ENCODE assay signal across 7 cellular contexts in the genomic region with DNA sequence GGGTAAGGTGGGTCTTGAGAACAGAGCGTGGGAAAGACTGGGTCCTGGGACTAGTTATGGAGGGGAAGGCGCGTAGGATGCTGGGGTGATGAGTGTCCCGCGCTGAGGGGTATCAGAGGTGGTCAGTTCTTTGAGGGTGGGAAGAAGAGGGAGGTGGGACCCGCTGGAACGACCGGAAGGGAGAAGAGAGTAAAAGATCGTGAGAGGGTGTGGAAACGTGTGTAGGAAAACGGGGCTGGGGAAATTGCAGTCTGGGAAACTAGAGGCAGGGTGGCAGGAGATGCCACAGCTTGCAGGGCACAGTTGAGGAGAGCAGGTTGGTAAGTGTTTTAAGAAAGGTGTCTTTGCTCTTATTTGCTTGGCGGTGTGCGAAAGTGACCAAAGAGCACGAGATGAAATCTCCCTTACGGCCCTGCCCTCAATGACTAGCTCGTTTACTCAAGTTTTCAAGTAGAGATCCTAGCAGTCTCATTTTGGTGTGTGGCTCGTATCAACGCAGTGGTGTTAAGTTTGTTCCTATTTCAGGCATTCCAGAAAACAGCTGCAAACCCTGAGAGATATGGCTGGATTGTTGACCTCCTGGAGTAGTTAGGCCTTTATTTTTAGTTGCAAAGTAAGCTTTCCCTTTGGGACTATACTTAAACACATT. TPM values are rescaled to one million over a fixed set of nuclear protein-coding genes. Genes with fewer than 3 reads are reported as not detected.
DNase-seq lines count a peak whose midpoint lies in the region; ATAC-seq and TF ChIP-seq lines count a peak whose summit lies in the region.

No MANE protein-coding gene starts in this region.

- H2BK5ac ChIP-seq in IMR-90 (ENCODE audit: low read depth, low read length, poor library complexity, severe bottlenecking): peak overlapping the region; percentile 79

- H3K4me2 ChIP-seq in IMR-90 (ENCODE audit: low read depth, low read length): peak overlapping the region; percentile 97

- H3K9ac ChIP-seq in IMR-90 (ENCODE audit: low read depth, low read length): peak overlapping the region; percentile 91

- peaks cover 56% of the 10 kb centered on the region for H3K4me1 Mint-ChIP-seq in activated B cell treated with CpG ODN at 0.5 μM for 24 hours
- peaks cover 24% of the 10 kb centered on the region for H3K4me1 Mint-ChIP-seq in progenitor cell of endocrine pancreas (ENCODE audit: low read depth)

- H3K18ac ChIP-seq in IMR-90 (ENCODE audit: low read depth, low read length): peak overlapping the region; percentile 62; the same call in 1 of the 2 replicates

- no peaks in the 10 kb centered on the region for H3K9me1 ChIP-seq in IMR-90 (ENCODE audit: insufficient read depth, low read length)

- peaks cover 6% of the 10 kb centered on the region; the same call in 1 of the 2 replicates for H4K20me1 ChIP-seq in IMR-90 (ENCODE audit: insufficient read depth, low read length)

- in situ Hi-C loops in IMR-90 (cut with MboI; ENCODE audit: low sequenced_read_pairs): loop anchor here (25.0 kb wide), 1 partner anchor 956 kb away; no protein-coding TSS in a partner anchor

- peaks cover 40% of the 10 kb centered on the region for H3K36me3 Mint-ChIP-seq in activated B cell treated with CpG ODN at 0.5 μM for 24 hours (ENCODE audit: low read depth)
- H3K36me3 Mint-ChIP-seq in progenitor cell of endocrine pancreas (ENCODE audit: insufficient read depth): peaks cover 10% of the 10 kb centered on the region

- H3K4me1 ChIP-seq in IMR-90 (ENCODE audit: control insufficient read depth, insufficient read depth, low read length): 0 out of 2 replicates have a peak, but pooled peaks cover 2% of the 10 kb centered on the region

- H3K27me3 ChIP-seq in GM06990 (replicated peaks; ENCODE audit: control insufficient read depth, insufficient read depth, low read length): no peaks in the 10 kb centered on the region
- H3K27me3 ChIP-seq in IMR-90 (ENCODE audit: control insufficient read depth, insufficient read depth, low read length): no peaks in the 10 kb centered on the region

- peak overlapping the region; percentile 95 for H3K14ac ChIP-seq in IMR-90 (replicated peaks; ENCODE audit: low read depth, low read length)

- intact Hi-C loops in IMR-90 (cut with micrococcal nuclease) (no loop called here), activated B cell treated with CpG ODN at 0.5 μM for 24 hours (cut with micrococcal nuclease) (loop anchor here (5.0 kb wide), 1 partner anchor 521 kb away; no protein-coding TSS in a partner anchor)

- H3K9me3 Mint-ChIP-seq in activated B cell treated with CpG ODN at 0.5 μM for 24 hours (no peaks in the 10 kb centered on the region), progenitor cell of endocrine pancreas (ENCODE audit: low read depth) (no peaks in the 10 kb centered on the region)

- DNase-seq in GM06990 (ENCODE audit: extremely low read depth, insufficient read length): no peak
- DNase-seq in IMR-90: peak; percentile 46
- no peak for DNase-seq in activated B cell treated with CpG ODN at 0.5 μM for 24 hours
- DNase-seq in glomerular visceral epithelial cell (ENCODE audit: extremely low spot score): peak; percentile 58
- no peak for DNase-seq in progenitor cell of endocrine pancreas (ENCODE audit: low spot score, unreplicated experiment)
- no peak for DNase-seq in NOMO-1 treated with dmso at 0.1 percent for 144 hours (lab: John Stamatoyannopoulos, UW; ENCODE audit: unreplicated experiment)
- DNase-seq in globus pallidus (ENCODE audit: low spot score): no peak

- TF ChIP-seq CTCF in GM06990 (IDR thresholded peaks at IDR 0.05; ENCODE audit: insufficient read depth, low read length, poor library complexity, severe bottlenecking) (no peak), IMR-90 (conservative IDR thresholded peaks at IDR 0.05; ENCODE audit: low read depth, low read length) (no peak), activated B cell treated with CpG ODN at 0.5 μM for 24 hours (IDR thresholded peaks at IDR 0.05) (no peak), progenitor cell of endocrine pancreas (IDR thresholded peaks at IDR 0.05; ENCODE audit: unreplicated experiment) (no peak)

- peak overlapping the region; percentile 78 for H4K5ac ChIP-seq in IMR-90 (ENCODE audit: low read depth, low read length)

- peak overlapping the region; percentile 63 for H2BK120ac ChIP-seq in IMR-90 (ENCODE audit: low read depth, low read length)

- H4K8ac ChIP-seq in IMR-90 (ENCODE audit: low read depth in 2 of 2, low read length in 2 of 2): peak overlapping the region; percentile 75 to 90

- H3K9me3 ChIP-seq in IMR-90 (ENCODE audit: control insufficient read depth, insufficient read depth, low read length): no peaks in the 10 kb centered on the region

- peak overlapping the region; percentile 99 for H3K27ac Mint-ChIP-seq in activated B cell treated with CpG ODN at 0.5 μM for 24 hours
- H3K27ac Mint-ChIP-seq in progenitor cell of endocrine pancreas: peak overlapping the region; percentile 99

- H2BK15ac ChIP-seq in IMR-90 (ENCODE audit: low read depth, low read length): no peak overlapping the region

- BruUV-seq in IMR-90 (replicated peaks; lab: Mats Ljungman, UMichigan): no TSS peak

- no peak overlapping the region for H2BK20ac ChIP-seq in IMR-90 (ENCODE audit: low read depth, low read length)

- peak overlapping the region; percentile 93 for H4K91ac ChIP-seq in IMR-90 (ENCODE audit: insufficient read depth, low read depth, low read length)

- ATAC-seq in IMR-90 (ENCODE audit: low read depth): peak; percentile 33
- ATAC-seq in activated B cell treated with CpG ODN at 0.5 μM for 24 hours (ENCODE audit: low read depth): no peak

- TF ChIP-seq RAD21 in IMR-90 (IDR thresholded peaks at IDR 0.05; ENCODE audit: low read length): no peak

- peak overlapping the region; percentile 94 for H2AK5ac ChIP-seq in IMR-90 (ENCODE audit: low read depth, low read length)

- dilution Hi-C loops in IMR-90 (cut with HindIII; ENCODE audit: low sequenced_read_pairs, unreplicated experiment): no loop called here

- CTCF ChIA-PET in IMR-90 (lab: Yijun Ruan, JAX) (no interaction called here), activated B cell treated with CpG ODN at 0.5 μM for 24 hours (lab: Charles Lee) (interaction anchor here (1.4 to 1.9 kb wide), 2 partner anchors 24 to 170 kb away, joined by 3 to 10 read pairs; partner anchors contain the start of gene EI24)

- H3K23ac ChIP-seq in IMR-90 (ENCODE audit: low read depth, low read length): peak overlapping the region; percentile 96

- H3K79me1 ChIP-seq in IMR-90 (ENCODE audit: low read depth in 1 of 2, low read length in 2 of 2): peaks cover 0 to 34% of the 10 kb centered on the region in 2 experiments; a peak in 3 of 4 replicates

- no peak for TF ChIP-seq POLR2A in IMR-90 (IDR thresholded peaks at IDR 0.05; ENCODE audit: low read depth, low read length)

- H3K27me3 Mint-ChIP-seq in activated B cell treated with CpG ODN at 0.5 μM for 24 hours: no peaks in the 10 kb centered on the region
- H3K27me3 Mint-ChIP-seq in progenitor cell of endocrine pancreas: no peaks in the 10 kb centered on the region

- H3K36me3 ChIP-seq in GM06990 (ENCODE audit: control insufficient read depth, insufficient read depth, low read length) (peaks cover 2% of the 10 kb centered on the region; the same call in 1 of the 2 replicates), IMR-90 (ENCODE audit: control insufficient read depth, insufficient read depth, low read length) (peaks cover 3% of the 10 kb centered on the region; the same call in 1 of the 2 replicates)

- H2AK9ac ChIP-seq in IMR-90 (replicated peaks; ENCODE audit: low read depth, low read length, poor library complexity): peak overlapping the region; percentile 99

- H3K4me3 ChIP-seq in GM06990 (replicated peaks; ENCODE audit: low read depth, low read length): peak overlapping the region; percentile 100
- peak overlapping the region; percentile 76 for H3K4me3 ChIP-seq in IMR-90 (ENCODE audit: insufficient read depth, low read depth, low read length)

- POLR2A ChIA-PET in IMR-90 (lab: Charles Lee; ENCODE audit: unreplicated experiment) (no interaction called here), activated B cell treated with CpG ODN at 0.5 μM for 24 hours (lab: Charles Lee) (interaction anchor here (1.4 to 4.8 kb wide), 11 partner anchors 9 to 711 kb away, joined by 3 to 82 read pairs (median 11); partner anchors contain the start of genes CCDC15, CHEK1, DCPS and EI24)

- peak overlapping the region; percentile 96 for H3K4ac ChIP-seq in IMR-90 (ENCODE audit: low read depth, low read length)

- H3K4me3 Mint-ChIP-seq in activated B cell treated with CpG ODN at 0.5 μM for 24 hours: peak overlapping the region; percentile 95
- H3K4me3 Mint-ChIP-seq in progenitor cell of endocrine pancreas (ENCODE audit: low read depth): peak overlapping the region; percentile 100

- 0% methylated on average over 11 of the region's 18 CpGs; no CpG with 5 or more reads in 1 of the 2 experiments for WGBS in IMR-90 (ENCODE audit: extremely low coverage in 2 of 2, insufficient read length in 1 of 2), 2 experiments

- H3K27ac ChIP-seq in IMR-90 (ENCODE audit: insufficient read depth, low read length): peak overlapping the region; percentile 87

- H2AFZ ChIP-seq in IMR-90 (replicated peaks; ENCODE audit: low read length, poor library complexity): peak overlapping the region; percentile 94

- peak overlapping the region; percentile 89 for H3K56ac ChIP-seq in IMR-90 (ENCODE audit: extremely low read depth, insufficient read depth, low read length)

TF ChIP-seq in IMR-90, 13 proteins besides CTCF, POLR2A, EP300 and RAD21 (continues in another document):
- TF ChIP-seq MAFK (IDR thresholded peaks at IDR 0.05; ENCODE audit: low read depth, low read length): no peak

RNA-seq across cellular contexts. Expression of gene STT3A, which starts 0.6 kb away (rescaled TPM):
- total RNA-seq in IMR-90 (2012; rRNA removed) (346 and 387 TPM in 2 replicates), activated B cell treated with CpG ODN at 0.5 μM for 24 hours (79.4 and 86.5 TPM in 2 replicates), progenitor cell of endocrine pancreas (162 and 164 TPM in 2 replicates)
- 180 and 184 TPM in 2 replicates for polyA plus RNA-seq in IMR-90 (2012; rRNA removed)
- polyA plus RNA-seq in IMR-90 (2012; cell fraction: cytosol; rRNA removed): 112 and 179 TPM in 2 replicates
- polyA plus RNA-seq in IMR-90 (2012; cell fraction: nucleus; rRNA removed; ENCODE audit: low replicate concordance): 25.4 and 108 TPM in 2 replicates

RNA-seq across cellular contexts. Expression of gene EI24, which starts 24.0 kb away (rescaled TPM):
- total RNA-seq in IMR-90 (2012; rRNA removed): 95.9 and 122 TPM in 2 replicates
- polyA plus RNA-seq in IMR-90 (2012; rRNA removed): 82.6 and 89.7 TPM in 2 replicates
- 75.8 and 96.6 TPM in 2 replicates for polyA plus RNA-seq in IMR-90 (2012; cell fraction: cytosol; rRNA removed)
- polyA plus RNA-seq in IMR-90 (2012; cell fraction: nucleus; rRNA removed; ENCODE audit: low replicate concordance): 16.5 and 42.6 TPM in 2 replicates
- 34.3 and 34.5 TPM in 2 replicates for total RNA-seq in activated B cell treated with CpG ODN at 0.5 μM for 24 hours
- 68.0 and 74.0 TPM in 2 replicates for total RNA-seq in progenitor cell of endocrine pancreas

RNA-seq across cellular contexts. Expression of gene CHEK1, which starts 31.7 kb away (rescaled TPM):
- total RNA-seq in IMR-90 (2012; rRNA removed): 22.6 and 30.3 TPM in 2 replicates
- polyA plus RNA-seq in IMR-90 (2012; rRNA removed): 15.9 and 16.0 TPM in 2 replicates
- 2.7 and 6.0 TPM in 2 replicates for polyA plus RNA-seq in IMR-90 (2012; cell fraction: cytosol; rRNA removed)
- 3.2 and 9.7 TPM in 2 replicates for polyA plus RNA-seq in IMR-90 (2012; cell fraction: nucleus; rRNA removed; ENCODE audit: low replicate concordance)
- total RNA-seq in activated B cell treated with CpG ODN at 0.5 μM for 24 hours: 9.6 and 10.5 TPM in 2 replicates
- 52.7 and 58.3 TPM in 2 replicates for total RNA-seq in progenitor cell of endocrine pancreas

Comparison
In these comparisons a context has a peak if more than half of its experiments do, and no peak if none do; other contexts are left out.
1. DNase-seq: peak in IMR-90 (single experiment) and glomerular visceral epithelial cell (single experiment); none in GM06990 (single experiment), activated B cell treated with CpG ODN at 0.5 μM for 24 hours (single experiment), progenitor cell of endocrine pancreas (single experiment), NOMO-1 treated with dmso at 0.1 percent for 144 hours (single experiment) and globus pallidus (single experiment).